ENCODE assay signal across 8 cellular contexts in genomic region chr6:70884074-70884983, GRCh38.
DNase-seq lines count a peak whose midpoint lies in the region; ATAC-seq and TF ChIP-seq lines count a peak whose summit lies in the region.

No MANE protein-coding gene starts in this region.

- no peaks in the 10 kb centered on the region for H3K36me3 ChIP-seq in CD8-positive, alpha-beta T cell (ENCODE audit: insufficient read depth, low read length)
- H3K36me3 ChIP-seq in OCI-LY3 (replicated peaks; ENCODE audit: low read depth, low read length) (no peaks in the 10 kb centered on the region), neuronal stem cell (replicated peaks in 1 of 2; ENCODE audit: control insufficient read depth in 2 of 2, insufficient read depth in 2 of 2, low read length in 2 of 2) (no peaks in the 10 kb centered on the region), testis (ENCODE audit: low read depth, missing control alignments) (no peaks in the 10 kb centered on the region)

- no peak overlapping the region for H3K27ac Mint-ChIP-seq in CD8-positive, alpha-beta T cell
- no peak overlapping the region for H3K27ac Mint-ChIP-seq in activated T-cell treated with anti-CD3 and anti-CD28 coated beads, Interleukin-2, amount 50 U/mL, for 24 hours

- peak; percentile 95 for TF ChIP-seq CTCF in CD8-positive, alpha-beta T cell (IDR thresholded peaks at IDR 0.05)
- TF ChIP-seq CTCF in OCI-LY3 (IDR thresholded peaks at IDR 0.05; ENCODE audit: low read depth, low read length) (peak; percentile 98), testis (IDR thresholded peaks at IDR 0.05) (peak; percentile 84 to 92 (median 87))

- H3K4me3 Mint-ChIP-seq in CD8-positive, alpha-beta T cell = no peak overlapping the region
- no peak overlapping the region for H3K4me3 Mint-ChIP-seq in activated T-cell treated with anti-CD3 and anti-CD28 coated beads, Interleukin-2, amount 50 U/mL, for 24 hours

- peak; percentile 12 to 67 (median 48) for DNase-seq in CD8-positive, alpha-beta T cell
- DNase-seq in HPDE6-E6E7 (ENCODE audit: extremely low spot score) = peak; percentile 67
- peak; percentile 61 for DNase-seq in activated T-cell treated with anti-CD3 and anti-CD28 coated beads, Interleukin-2, amount 50 U/mL, for 24 hours
- DNase-seq in fibroblast of peridontal ligament (ENCODE audit: extremely low read depth) = peak; percentile 60
- DNase-seq in neuronal stem cell (ENCODE audit: low spot score) = peak; percentile 69
- peak; percentile 76 for DNase-seq in testis

- no peak overlapping the region for H2AK5ac ChIP-seq in neuronal stem cell (ENCODE audit: low read depth, low read length)

- H3K9me3 Mint-ChIP-seq in CD8-positive, alpha-beta T cell = no peaks in the 10 kb centered on the region
- no peaks in the 10 kb centered on the region for H3K9me3 Mint-ChIP-seq in activated T-cell treated with anti-CD3 and anti-CD28 coated beads, Interleukin-2, amount 50 U/mL, for 24 hours

- no peaks in the 10 kb centered on the region for H3K36me3 Mint-ChIP-seq in CD8-positive, alpha-beta T cell
- H3K36me3 Mint-ChIP-seq in activated T-cell treated with anti-CD3 and anti-CD28 coated beads, Interleukin-2, amount 50 U/mL, for 24 hours (ENCODE audit: low read depth) = no peaks in the 10 kb centered on the region

- no peaks in the 10 kb centered on the region for H3K4me1 Mint-ChIP-seq in CD8-positive, alpha-beta T cell (ENCODE audit: low read depth)
- no peaks in the 10 kb centered on the region for H3K4me1 Mint-ChIP-seq in activated T-cell treated with anti-CD3 and anti-CD28 coated beads, Interleukin-2, amount 50 U/mL, for 24 hours (ENCODE audit: low read depth)

- no peak overlapping the region for H3K4ac ChIP-seq in neuronal stem cell (ENCODE audit: low read length)

- POLR2A ChIA-PET in CD8-positive, alpha-beta T cell (lab: Charles Lee) = interaction anchor here (1.0 kb wide), 1 partner anchor 177 kb away, joined by 3 read pairs; no protein-coding TSS in a partner anchor

- H2BK15ac ChIP-seq in neuronal stem cell (ENCODE audit: low read length) = no peak overlapping the region

- H3K14ac ChIP-seq in neuronal stem cell (ENCODE audit: low read length) = no peak overlapping the region

- H3K79me2 ChIP-seq in OCI-LY3 (ENCODE audit: low read length) = no peaks in the 10 kb centered on the region

- no peak overlapping the region for H3K23ac ChIP-seq in neuronal stem cell (ENCODE audit: low read depth, low read length, poor library complexity)

- H3K9ac ChIP-seq in OCI-LY3 (ENCODE audit: low read length) (0 out of 2 replicates have a peak overlapping the region, but pooled peaks have one; percentile 17), neuronal stem cell (ENCODE audit: low read depth, low read length, poor library complexity) (no peak overlapping the region)

- no peak overlapping the region for H3K18ac ChIP-seq in neuronal stem cell (ENCODE audit: low read length)

- H3K79me1 ChIP-seq in neuronal stem cell (ENCODE audit: low read depth, low read length) = no peaks in the 10 kb centered on the region

- peaks cover 21% of the 10 kb centered on the region for H3K27me3 Mint-ChIP-seq in CD8-positive, alpha-beta T cell (ENCODE audit: low read depth)
- H3K27me3 Mint-ChIP-seq in activated T-cell treated with anti-CD3 and anti-CD28 coated beads, Interleukin-2, amount 50 U/mL, for 24 hours = peaks cover 26% of the 10 kb centered on the region

- TF ChIP-seq POLR2A in testis (IDR thresholded peaks at IDR 0.05) = no peak

- H2AFZ ChIP-seq in OCI-LY3 (ENCODE audit: low read depth, low read length) = peak overlapping the region; percentile 84
- peak overlapping the region; percentile 56 for H2AFZ ChIP-seq in neuronal stem cell (ENCODE audit: low read length)

- CTCF ChIA-PET in CD8-positive, alpha-beta T cell (lab: Charles Lee) = interaction anchor here (0.6 to 6.7 kb wide), 49 partner anchors 8 to 665 kb away, joined by 3 to 127 read pairs (median 4); partner anchors contain the start of gene SDHAF4

- H2BK12ac ChIP-seq in neuronal stem cell (ENCODE audit: low read length) = no peak overlapping the region

- H2BK5ac ChIP-seq in neuronal stem cell (ENCODE audit: low read length) = no peak overlapping the region

- H2BK120ac ChIP-seq in neuronal stem cell (ENCODE audit: low read depth, low read length) = no peak overlapping the region

- no peaks in the 10 kb centered on the region for H3K4me1 ChIP-seq in CD8-positive, alpha-beta T cell (ENCODE audit: insufficient read depth, low read length)
- peaks cover 13% of the 10 kb centered on the region for H3K4me1 ChIP-seq in OCI-LY3 (ENCODE audit: low read length)
- no peaks in the 10 kb centered on the region for H3K4me1 ChIP-seq in neuronal stem cell (ENCODE audit: control insufficient read depth in 2 of 2, insufficient read depth in 1 of 2, low read depth in 1 of 2, low read length in 2 of 2)
- H3K4me1 ChIP-seq in testis = no peaks in the 10 kb centered on the region

- H3K27me3 ChIP-seq in CD8-positive, alpha-beta T cell (ENCODE audit: insufficient read depth, low read length) = no peaks in the 10 kb centered on the region
- H3K27me3 ChIP-seq in OCI-LY3 (ENCODE audit: low read depth, low read length) (no peaks in the 10 kb centered on the region), neuronal stem cell (ENCODE audit: control insufficient read depth in 3 of 3, insufficient read depth in 3 of 3, low read depth in 1 of 3, low read length in 3 of 3) (peaks cover 0 to 6% (median 0%) of the 10 kb centered on the region in 3 experiments), testis (no peaks in the 10 kb centered on the region)

- H3K4me2 ChIP-seq in OCI-LY3 (ENCODE audit: low read length) (peak overlapping the region; percentile 83), neuronal stem cell (ENCODE audit: insufficient read depth, low read length, poor library complexity, severe bottlenecking) (no peak overlapping the region)

- WGBS in neuronal stem cell (ENCODE audit: extremely low coverage in 2 of 2, insufficient read length in 2 of 2, insufficient replicate concordance in 1 of 2), 2 donors = no CpG with 5 or more reads among the region's 17 CpGs
- WGBS in testis, 2 donors = 32 to 37% methylated on average over 17 of the region's 17 CpGs

- H3K27ac ChIP-seq in CD8-positive, alpha-beta T cell (ENCODE audit: low read depth, low read length) = no peak overlapping the region
- H3K27ac ChIP-seq in OCI-LY3 (ENCODE audit: low read length) = no peak overlapping the region
- no peak overlapping the region for H3K27ac ChIP-seq in neuronal stem cell (replicated peaks; ENCODE audit: low read length)
- no peak overlapping the region for H3K27ac ChIP-seq in testis

- no peak overlapping the region for H4K91ac ChIP-seq in neuronal stem cell (ENCODE audit: low read depth, low read length, poor library complexity)

- no peak overlapping the region for H4K8ac ChIP-seq in neuronal stem cell (ENCODE audit: low read depth, low read length)

- H3K4me3 ChIP-seq in CD8-positive, alpha-beta T cell (ENCODE audit: low read depth, low read length) = no peak overlapping the region
- peak overlapping the region; percentile 65 for H3K4me3 ChIP-seq in OCI-LY3 (ENCODE audit: low read length)
- H3K4me3 ChIP-seq in neuronal stem cell (ENCODE audit: low read length in 2 of 2) = no peak overlapping the region
- H3K4me3 ChIP-seq in testis = no peak overlapping the region

- intact Hi-C loops in CD8-positive, alpha-beta T cell (cut with DNase I, micrococcal nuclease) = loop anchor here (1.0 to 10.0 kb wide), 6 partner anchors 178 to 660 kb away; no protein-coding TSS in a partner anchor
- intact Hi-C loops in testis (cut with DNase I; ENCODE audit: low total_unique reads) = loop anchor here (10.0 kb wide), 1 partner anchor 180 kb away; no protein-coding TSS in a partner anchor

- no peaks in the 10 kb centered on the region for H4K20me1 ChIP-seq in OCI-LY3 (ENCODE audit: insufficient read depth, low read length)

- no peaks in the 10 kb centered on the region for H3K9me3 ChIP-seq in CD8-positive, alpha-beta T cell (ENCODE audit: low read length)
- H3K9me3 ChIP-seq in OCI-LY3 (ENCODE audit: insufficient read depth, low read length) = no peaks in the 10 kb centered on the region
- no peaks in the 10 kb centered on the region for H3K9me3 ChIP-seq in neuronal stem cell (replicated peaks in 1 of 2; ENCODE audit: control insufficient read depth in 2 of 2, insufficient read depth in 1 of 2, low read depth in 1 of 2, low read length in 2 of 2)
- no peaks in the 10 kb centered on the region for H3K9me3 ChIP-seq in testis

- ATAC-seq in CD8-positive, alpha-beta T cell = peak; percentile 89
- peak; percentile 72 for ATAC-seq in GM19372 (IDR thresholded peaks at IDR 0.05; ENCODE audit: low read depth, unreplicated experiment)
